ENCODE assay signal across 16 cellular contexts in genomic region chr4:125168531-125168930, GRCh38.
"Had no signal": no experiment of that assay in that cellular context is flagged by ENCODE, and none has a peak within 500 bp of the region (broad histone marks: within the 10 kb centered on the region; RNA-seq: fewer than 3 reads in every experiment).

No MANE protein-coding gene starts in this region.

- H3K36me3 ChIP-seq: cardiac muscle cell, right atrium auricular region, transverse colon had no signal

- H3K9me3 Mint-ChIP-seq: activated naive CD4-positive, alpha-beta T cell treated with anti-CD3 and anti-CD28 coated beads for 36 hours; nephron had no signal

- H3K9me3 ChIP-seq: right atrium auricular region, transverse colon had no signal

- H3K4me3 Mint-ChIP-seq: activated naive CD4-positive, alpha-beta T cell treated with anti-CD3 and anti-CD28 coated beads for 36 hours; activated naive CD8-positive, alpha-beta T cell treated with anti-CD3 and anti-CD28 coated beads, Interleukin-2, amount 50 U/mL, for 24 hours; nephron had no signal

- DNase-seq: activated naive CD4-positive, alpha-beta T cell treated with anti-CD3 and anti-CD28 coated beads for 36 hours; activated naive CD8-positive, alpha-beta T cell treated with anti-CD3 and anti-CD28 coated beads, Interleukin-2, amount 50 U/mL, for 24 hours; activated T-cell treated with anti-CD3 and anti-CD28 coated beads, Interleukin-2, amount 50 U/mL, for 1 hour; glutamatergic neuron; occipital lobe; small intestine; stimulated activated CD4-positive, alpha-beta T cell treated with anti-CD3 and anti-CD28 coated beads, Interleukin-4, amount 100 ng/mL, for 24 hours; stimulated activated naive CD4-positive, alpha-beta T cell; T1000; transverse colon had no signal

- H3K27ac ChIP-seq: cardiac muscle cell, foreskin keratinocyte, right atrium auricular region, transverse colon had no signal

- H3K27me3 Mint-ChIP-seq: activated naive CD8-positive, alpha-beta T cell treated with anti-CD3 and anti-CD28 coated beads, Interleukin-2, amount 50 U/mL, for 24 hours; progenitor cell of endocrine pancreas had no signal

- H3K4me3 ChIP-seq: cardiac muscle cell, right atrium auricular region, transverse colon had no signal

- H3K27ac Mint-ChIP-seq: activated naive CD4-positive, alpha-beta T cell treated with anti-CD3 and anti-CD28 coated beads for 36 hours; activated naive CD8-positive, alpha-beta T cell treated with anti-CD3 and anti-CD28 coated beads, Interleukin-2, amount 50 U/mL, for 24 hours; activated T-helper 2 cell treated with anti-CD3 and anti-CD28 coated beads, Interferon-gamma antibody, Interleukin-2, Interleukin-4, amounts not matched to agents 10 μg/mL and 5 μg/mL and 100 μg/mL, durations not matched to agents 14 hours and 24 hours and 36 hours; nephron; progenitor cell of endocrine pancreas had no signal

- H3K27me3 ChIP-seq: cardiac muscle cell, foreskin keratinocyte, right atrium auricular region, transverse colon had no signal

- H3K4me1 ChIP-seq: right atrium auricular region, transverse colon had no signal

- H3K4me1 Mint-ChIP-seq: activated naive CD8-positive, alpha-beta T cell treated with anti-CD3 and anti-CD28 coated beads, Interleukin-2, amount 50 U/mL, for 24 hours; nephron had no signal
